1 cellular context compared by ENCODE assay signal in genomic region chr12:74725154-74725553, GRCh38.
TF ChIP-seq lines count a peak whose summit lies in the region.

No MANE protein-coding gene starts in this region.

TF ChIP-seq in SK-N-SH treated with all-trans-retinoic acid at 6 μM for 48 hours, 23 proteins besides CTCF, POLR2A, EP300 and RAD21 (continued from another document):
- TF ChIP-seq, protein P1, sequence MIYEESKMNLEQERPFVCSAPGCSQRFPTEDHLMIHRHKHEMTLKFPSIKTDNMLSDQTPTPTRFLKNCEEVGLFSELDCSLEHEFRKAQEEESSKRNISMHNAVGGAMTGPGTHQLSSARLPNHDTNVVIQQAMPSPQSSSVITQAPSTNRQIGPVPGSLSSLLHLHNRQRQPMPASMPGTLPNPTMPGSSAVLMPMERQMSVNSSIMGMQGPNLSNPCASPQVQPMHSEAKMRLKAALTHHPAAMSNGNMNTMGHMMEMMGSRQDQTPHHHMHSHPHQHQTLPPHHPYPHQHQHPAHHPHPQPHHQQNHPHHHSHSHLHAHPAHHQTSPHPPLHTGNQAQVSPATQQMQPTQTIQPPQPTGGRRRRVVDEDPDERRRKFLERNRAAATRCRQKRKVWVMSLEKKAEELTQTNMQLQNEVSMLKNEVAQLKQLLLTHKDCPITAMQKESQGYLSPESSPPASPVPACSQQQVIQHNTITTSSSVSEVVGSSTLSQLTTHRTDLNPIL (CRISPR knock-in tag; IDR thresholded peaks at IDR 0.05; ENCODE audit: low read depth): no peak
